Comparison of ENCODE assay signal across 9 cellular contexts in genomic region chr2:206981739-206982336, GRCh38. TPM values are rescaled to one million over a fixed set of nuclear protein-coding genes. Genes with fewer than 3 reads are reported as not detected.
A peak's percentile ranks its signal among the peaks of the same experiment; 100 is the strongest.
DNase-seq lines count a peak whose midpoint lies in the region; ATAC-seq and TF ChIP-seq lines count a peak whose summit lies in the region.
"Had no signal": no experiment of that assay in that cellular context is flagged by ENCODE, and none has a peak within 500 bp of the region (broad histone marks: within the 10 kb centered on the region; RNA-seq: fewer than 3 reads in every experiment).

No MANE protein-coding gene starts in this region.

- TF ChIP-seq CTCF in epithelial cell of proximal tubule (conservative IDR thresholded peaks at IDR 0.05; ENCODE audit: low read depth, low read length) = peak; percentile 93

- H3K4me3 ChIP-seq in epithelial cell of proximal tubule (ENCODE audit: low read depth, low read length) = no peak overlapping the region

- ATAC-seq in HG03432 (IDR thresholded peaks at IDR 0.05; ENCODE audit: unreplicated experiment) = peak; percentile 38
- ATAC-seq in HG02884 (IDR thresholded peaks at IDR 0.05; ENCODE audit: unreplicated experiment) = no peak

- DNase-seq in AG20443 (ENCODE audit: low spot score) (peak; percentile 87), NCI-H82 (lab: John Stamatoyannopoulos, UW) (peak; percentile 86), activated T-cell treated with anti-CD3 and anti-CD28 coated beads for 24 hours (ENCODE audit: low read depth) (peak; percentile 8), epithelial cell of proximal tubule (ENCODE audit: low read depth) (peak; percentile 10), midbrain (lab: John Stamatoyannopoulos, UW) (peak; percentile 90), stromal cell of bone marrow (ENCODE audit: low read depth) (peak; percentile 69)

RNA-seq across cellular contexts. Expression of gene CPO, which starts 42.5 kb away (rescaled TPM):
- not detected in 2 replicates for total RNA-seq in epithelial cell of proximal tubule
- total RNA-seq: natural killer cell treated with Interleukin-12 subunit alpha and Interleukin-12 subunit beta and Interleukin-15 and Interleukin-18, amount 100 ng/mL, for 72 hours had no signal

Comparison
In these comparisons a context has a peak if more than half of its experiments do, and no peak if none do; other contexts are left out.
1. DNase-seq: peak in every context shown above with its lines; median percentile 90 in midbrain; 87 in AG20443; 86 in NCI-H82; 69 in stromal cell of bone marrow; 10 in epithelial cell of proximal tubule; 8 in activated T-cell treated with anti-CD3 and anti-CD28 coated beads for 24 hours.